Comparison of ENCODE assay signal across 15 cellular contexts in genomic region chr4:14874990-14875389, GRCh38.
A peak's percentile ranks its signal among the peaks of the same experiment; 100 is the strongest.
DNase-seq lines count a peak whose midpoint lies in the region; ATAC-seq, FAIRE-seq and TF ChIP-seq lines count a peak whose summit lies in the region.
"Had no signal": no experiment of that assay in that cellular context is flagged by ENCODE, and none has a peak within 500 bp of the region (broad histone marks: within the 10 kb centered on the region; RNA-seq: fewer than 3 reads in every experiment).

No MANE protein-coding gene starts in this region.

- no peak overlapping the region for H2AFZ ChIP-seq in trophoblast cell (ENCODE audit: insufficient read depth, low read length, poor library complexity)

- H3K14ac ChIP-seq in trophoblast cell (ENCODE audit: low read length) = no peak overlapping the region

- H3K79me2 ChIP-seq in trophoblast cell (ENCODE audit: control insufficient read depth, insufficient read depth, low read length, poor library complexity) = no peaks in the 10 kb centered on the region

- no peak for TF ChIP-seq CTCF in GM06990 (IDR thresholded peaks at IDR 0.05; ENCODE audit: insufficient read depth, low read length, poor library complexity, severe bottlenecking)

- H3K18ac ChIP-seq in trophoblast cell (ENCODE audit: low read length) = no peak overlapping the region

- H2AK5ac ChIP-seq in trophoblast cell (ENCODE audit: low read length) = no peak overlapping the region

- H3K4ac ChIP-seq in trophoblast cell (ENCODE audit: low read depth, low read length) = no peak overlapping the region

- no peak overlapping the region for H3K23ac ChIP-seq in trophoblast cell (ENCODE audit: low read length)

- DNase-seq in GM06990 (ENCODE audit: extremely low read depth, insufficient read length) = peak; percentile 48
- no peak for DNase-seq in GM19239 (ENCODE audit: insufficient read length, low spot score)
- DNase-seq in trophoblast cell = no peak
- no peak for DNase-seq in hepatic stellate cell (ENCODE audit: low spot score)
- no peak for DNase-seq in GM03348 (ENCODE audit: low spot score)
- DNase-seq: activated T-cell treated with anti-CD3 and anti-CD28 coated beads, Interleukin-2, amount 50 U/mL, for 1 hour; naive thymus-derived CD4-positive, alpha-beta T cell; Peyer's patch; small intestine had no signal

- H3K4me3 ChIP-seq in GM06990 (replicated peaks; ENCODE audit: low read depth, low read length) (no peak overlapping the region), trophoblast cell (ENCODE audit: low read depth, low read length) (no peak overlapping the region)
- H3K4me3 ChIP-seq: cardiac muscle cell, Peyer's patch had no signal

- no peak overlapping the region for H2BK5ac ChIP-seq in trophoblast cell (ENCODE audit: low read depth, low read length, poor library complexity)

- H3K9ac ChIP-seq in trophoblast cell (ENCODE audit: low read length) = no peak overlapping the region

- H3K27me3 ChIP-seq in GM06990 (replicated peaks; ENCODE audit: control insufficient read depth, insufficient read depth, low read length) (no peaks in the 10 kb centered on the region), trophoblast cell (ENCODE audit: insufficient read depth, low read length) (no peaks in the 10 kb centered on the region)
- H3K27me3 ChIP-seq: cardiac muscle cell, Peyer's patch had no signal

- no peak overlapping the region for H3K27ac ChIP-seq in trophoblast cell (ENCODE audit: low read depth, low read length)
- H3K27ac ChIP-seq: cardiac muscle cell, Peyer's patch had no signal

- H2BK120ac ChIP-seq in trophoblast cell (ENCODE audit: insufficient read depth, low read length, poor library complexity) = no peak overlapping the region

- H4K12ac ChIP-seq in trophoblast cell (ENCODE audit: low read depth, low read length) = no peak overlapping the region

- peak; percentile 42 for FAIRE-seq in GM19239 (lab: Jason Lieb, UNC)
- FAIRE-seq: H1, keratinocyte, small intestine had no signal

- H3K79me1 ChIP-seq in trophoblast cell (ENCODE audit: low read length) = no peaks in the 10 kb centered on the region

- ATAC-seq in HG02642 (IDR thresholded peaks at IDR 0.05; ENCODE audit: poor library complexity, unreplicated experiment) = peak; percentile 69
- ATAC-seq in HG03442 (IDR thresholded peaks at IDR 0.05; ENCODE audit: unreplicated experiment) = peak; percentile 72
- no peak for ATAC-seq in GM18519 (IDR thresholded peaks at IDR 0.05; ENCODE audit: low FRiP score, unreplicated experiment)
- ATAC-seq: naive thymus-derived CD4-positive, alpha-beta T cell had no signal

- no peak overlapping the region for H4K91ac ChIP-seq in trophoblast cell (ENCODE audit: low read depth, low read length)

- peaks cover 7 to 8% of the 10 kb centered on the region in 2 experiments for H3K4me1 ChIP-seq in trophoblast cell (ENCODE audit: control insufficient read depth in 1 of 2, insufficient read depth in 2 of 2, low read length in 2 of 2)
- H3K4me1 ChIP-seq: Peyer's patch had no signal

- H3K36me3 ChIP-seq in GM06990 (ENCODE audit: control insufficient read depth, insufficient read depth, low read length) (no peaks in the 10 kb centered on the region), trophoblast cell (ENCODE audit: control insufficient read depth in 1 of 2, insufficient read depth in 2 of 2, low read length in 2 of 2) (no peaks in the 10 kb centered on the region)
- H3K36me3 ChIP-seq: cardiac muscle cell, Peyer's patch had no signal

- H3K9me3 ChIP-seq in trophoblast cell (ENCODE audit: insufficient read depth, low read depth, low read length) = no peaks in the 10 kb centered on the region
- H3K9me3 ChIP-seq: Peyer's patch had no signal

- WGBS in trophoblast cell (ENCODE audit: extremely low coverage, insufficient coverage, insufficient read length) = no CpG with 5 or more reads among the region's 1 CpG

- H3K4me2 ChIP-seq in trophoblast cell (ENCODE audit: low read length) = no peak overlapping the region

- no peak overlapping the region for H4K8ac ChIP-seq in trophoblast cell (ENCODE audit: low read depth, low read length)

- no peak overlapping the region for H2BK12ac ChIP-seq in trophoblast cell (ENCODE audit: low read length)
